Comparison of ENCODE assay signal across 18 cellular contexts in the genomic region with DNA sequence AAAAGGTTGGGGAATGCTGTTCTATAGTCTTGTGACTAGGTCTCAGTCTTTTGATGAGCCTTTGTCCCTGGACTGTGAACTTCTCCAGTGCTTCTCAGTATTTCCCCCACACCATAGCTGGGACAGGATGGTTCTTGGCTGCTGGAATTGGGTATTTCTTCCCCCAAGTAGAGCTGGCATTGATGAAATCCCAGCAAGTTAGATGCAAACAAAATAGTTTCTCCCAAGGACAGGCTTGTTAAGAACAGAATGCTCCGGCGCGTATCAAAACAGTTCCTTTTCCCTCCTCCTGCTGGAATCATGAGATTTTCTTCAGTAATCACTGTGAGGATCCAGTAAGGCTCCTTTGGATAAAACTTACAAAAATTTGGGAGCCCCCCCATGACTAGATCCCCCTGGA.
A peak's percentile ranks its signal among the peaks of the same experiment; 100 is the strongest.
DNase-seq lines count a peak whose midpoint lies in the region; ATAC-seq, FAIRE-seq and TF ChIP-seq lines count a peak whose summit lies in the region.
"Had no signal": no experiment of that assay in that cellular context is flagged by ENCODE, and none has a peak within 500 bp of the region (broad histone marks: within the 10 kb centered on the region; RNA-seq: fewer than 3 reads in every experiment).

No MANE protein-coding gene starts in this region.

- H3K36me3 ChIP-seq in GM23338 (ENCODE audit: insufficient read depth) = no peaks in the 10 kb centered on the region
- peaks cover 0 to 3% of the 10 kb centered on the region in 2 donors for H3K36me3 ChIP-seq in esophagus (ENCODE audit: control insufficient read depth in 2 of 2, insufficient read depth in 2 of 2, low read length in 1 of 2)
- no peaks in the 10 kb centered on the region for H3K36me3 ChIP-seq in muscle layer of colon (ENCODE audit: insufficient read depth, low read length)
- peaks cover 0 to 2% of the 10 kb centered on the region in 2 donors for H3K36me3 ChIP-seq in small intestine (ENCODE audit: control insufficient read depth in 2 of 2, insufficient read depth in 2 of 2, low read length in 2 of 2)
- H3K36me3 ChIP-seq: HAP-1 had no signal

- no peak for TF ChIP-seq CTCF in GM23338 (conservative IDR thresholded peaks at IDR 0.05; ENCODE audit: low read depth in 2 of 2)
- no peak for TF ChIP-seq CTCF in omental fat pad (IDR thresholded peaks at IDR 0.05)

- H4K20me1 ChIP-seq in GM23338 (replicated peaks; ENCODE audit: insufficient read depth) = no peaks in the 10 kb centered on the region; the same call in 1 of the 2 replicates

- no peak overlapping the region for H3K27ac Mint-ChIP-seq in GM23338
- H3K27ac Mint-ChIP-seq: B cell had no signal

- H3K4me3 Mint-ChIP-seq in GM23338 = no peak overlapping the region
- H3K4me3 Mint-ChIP-seq: B cell had no signal

- no peak overlapping the region for H2AFZ ChIP-seq in GM23338

- WGBS in esophagus, 2 donors = 80 to 89% methylated on average over 3 of the region's 3 CpGs
- 83 to 96% (median 86%) methylated on average over 3 of the region's 3 CpGs for WGBS in small intestine, 3 donors

- intact Hi-C loops in left cardiac atrium (cut with DNase I) = no loop called here

- ATAC-seq in GM23338 = no peak
- no peak for ATAC-seq in omental fat pad (ENCODE audit: low FRiP score)
- ATAC-seq in GM19324 (IDR thresholded peaks at IDR 0.05; ENCODE audit: low FRiP score, unreplicated experiment) = no peak
- no peak for ATAC-seq in left cardiac atrium
- ATAC-seq: PC-3 had no signal

- H3K4me3 ChIP-seq in GM23338 (no peak overlapping the region), esophagus (ENCODE audit: low read depth in 1 of 2, low read length in 2 of 2) (no peak overlapping the region), muscle layer of colon (ENCODE audit: low read depth in 1 of 2, low read length in 2 of 2) (no peak overlapping the region), small intestine (ENCODE audit: low read depth in 1 of 2, low read length in 2 of 2) (no peak overlapping the region)
- H3K4me3 ChIP-seq: HAP-1 had no signal

- H3K9me3 ChIP-seq in esophagus (ENCODE audit: control insufficient read depth in 2 of 2, insufficient read depth in 1 of 2, low read depth in 1 of 2, low read length in 1 of 2) (peaks cover 0 to 2% of the 10 kb centered on the region in 2 donors), muscle layer of colon (ENCODE audit: low read length) (no peaks in the 10 kb centered on the region), small intestine (ENCODE audit: control insufficient read depth, low read depth) (no peaks in the 10 kb centered on the region)
- H3K9me3 ChIP-seq: HAP-1 had no signal

- H3K27me3 ChIP-seq in GM23338 (ENCODE audit: insufficient read depth) = no peaks in the 10 kb centered on the region
- no peaks in the 10 kb centered on the region for H3K27me3 ChIP-seq in esophagus (ENCODE audit: control insufficient read depth in 1 of 2, insufficient read depth in 2 of 2, low read length in 2 of 2)
- no peaks in the 10 kb centered on the region for H3K27me3 ChIP-seq in muscle layer of colon (ENCODE audit: control insufficient read depth in 1 of 2, insufficient read depth in 2 of 2, low read length in 2 of 2)
- H3K27me3 ChIP-seq in small intestine (ENCODE audit: control insufficient read depth in 2 of 2, insufficient read depth in 2 of 2, low read length in 2 of 2) = no peaks in the 10 kb centered on the region

- peaks cover 6% of the 10 kb centered on the region; the same call in 2 of the 3 replicates for H3K4me1 Mint-ChIP-seq in GM23338
- H3K4me1 Mint-ChIP-seq: B cell had no signal

- 0 out of 2 replicates have a peak, but pooled peaks cover 30% of the 10 kb centered on the region for H3K79me2 ChIP-seq in GM23338 (replicated peaks; ENCODE audit: insufficient read depth)

- no peak for DNase-seq in GM23338 (ENCODE audit: low spot score)
- peak; percentile 37 for DNase-seq in small intestine
- no peak for DNase-seq in omental fat pad (ENCODE audit: low spot score)
- DNase-seq in effector CD8-positive, alpha-beta T cell (lab: John Stamatoyannopoulos, UW) = no peak
- no peak for DNase-seq in left cardiac atrium
- DNase-seq: 8988T, DMS79 treated with DMSO at 0.1 percent for 48 hours, NCI-H1436, NCI-H2029, NCI-H2171, NCI-H526, PC-3 had no signal

- no peaks in the 10 kb centered on the region; the same call in 1 of the 2 replicates for H3K4me1 ChIP-seq in GM23338 (ENCODE audit: insufficient read depth)
- H3K4me1 ChIP-seq in esophagus (ENCODE audit: control insufficient read depth in 2 of 2, insufficient read depth in 2 of 2, low read length in 1 of 2) = no peaks in the 10 kb centered on the region
- H3K4me1 ChIP-seq in muscle layer of colon (ENCODE audit: insufficient read depth, low read length) = no peaks in the 10 kb centered on the region
- H3K4me1 ChIP-seq in small intestine (ENCODE audit: control insufficient read depth in 2 of 2, insufficient read depth in 1 of 2, low read depth in 1 of 2, low read length in 1 of 2) = peaks cover 4 to 16% of the 10 kb centered on the region in 2 donors
- H3K4me1 ChIP-seq: HAP-1 had no signal

- H3K9me3 Mint-ChIP-seq in GM23338 = 0 out of 3 replicates have a peak, but pooled peaks cover 4% of the 10 kb centered on the region

- H3F3A ChIP-seq in GM23338 (replicated peaks; ENCODE audit: low read depth) = no peaks in the 10 kb centered on the region

- H3K27me3 Mint-ChIP-seq in GM23338 (ENCODE audit: insufficient read depth, low read depth, poor library complexity) = no peaks in the 10 kb centered on the region
- H3K27me3 Mint-ChIP-seq: B cell had no signal

- H3K4me2 ChIP-seq in GM23338 = no peak overlapping the region

- H3K36me3 Mint-ChIP-seq in GM23338 (ENCODE audit: low read depth) = peaks cover 29% of the 10 kb centered on the region

- no peak for FAIRE-seq in small intestine (lab: Jason Lieb, UNC)

- H3K27ac ChIP-seq in GM23338 (ENCODE audit: low read depth) = peak overlapping the region; percentile 45; the same call in 1 of the 2 replicates
- H3K27ac ChIP-seq in esophagus (ENCODE audit: low read depth in 2 of 2, low read length in 1 of 2) = peak overlapping the region; percentile 40 to 70
- H3K27ac ChIP-seq in muscle layer of colon (ENCODE audit: low read depth, low read length) = peak overlapping the region; percentile 42
- H3K27ac ChIP-seq in small intestine (ENCODE audit: low read depth in 1 of 2, low read length in 1 of 2) = peak overlapping the region; percentile 46 to 69
- H3K27ac ChIP-seq: HL-60 had no signal

- no peak overlapping the region for H3K9ac ChIP-seq in muscle layer of colon (ENCODE audit: low read length)

- H3K9me2 ChIP-seq in GM23338 (ENCODE audit: insufficient read depth) = no peaks in the 10 kb centered on the region; the same call in 1 of the 2 replicates

TF ChIP-seq in GM23338, 12 proteins besides CTCF, POLR2A, EP300 and RAD21:
- no peak for TF ChIP-seq JUNB (IDR thresholded peaks at IDR 0.05; ENCODE audit: unreplicated experiment)
- TF ChIP-seq, protein P1, sequence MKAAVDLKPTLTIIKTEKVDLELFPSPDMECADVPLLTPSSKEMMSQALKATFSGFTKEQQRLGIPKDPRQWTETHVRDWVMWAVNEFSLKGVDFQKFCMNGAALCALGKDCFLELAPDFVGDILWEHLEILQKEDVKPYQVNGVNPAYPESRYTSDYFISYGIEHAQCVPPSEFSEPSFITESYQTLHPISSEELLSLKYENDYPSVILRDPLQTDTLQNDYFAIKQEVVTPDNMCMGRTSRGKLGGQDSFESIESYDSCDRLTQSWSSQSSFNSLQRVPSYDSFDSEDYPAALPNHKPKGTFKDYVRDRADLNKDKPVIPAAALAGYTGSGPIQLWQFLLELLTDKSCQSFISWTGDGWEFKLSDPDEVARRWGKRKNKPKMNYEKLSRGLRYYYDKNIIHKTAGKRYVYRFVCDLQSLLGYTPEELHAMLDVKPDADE (IDR thresholded peaks at IDR 0.05) = no peak
- TF ChIP-seq, protein P2, sequence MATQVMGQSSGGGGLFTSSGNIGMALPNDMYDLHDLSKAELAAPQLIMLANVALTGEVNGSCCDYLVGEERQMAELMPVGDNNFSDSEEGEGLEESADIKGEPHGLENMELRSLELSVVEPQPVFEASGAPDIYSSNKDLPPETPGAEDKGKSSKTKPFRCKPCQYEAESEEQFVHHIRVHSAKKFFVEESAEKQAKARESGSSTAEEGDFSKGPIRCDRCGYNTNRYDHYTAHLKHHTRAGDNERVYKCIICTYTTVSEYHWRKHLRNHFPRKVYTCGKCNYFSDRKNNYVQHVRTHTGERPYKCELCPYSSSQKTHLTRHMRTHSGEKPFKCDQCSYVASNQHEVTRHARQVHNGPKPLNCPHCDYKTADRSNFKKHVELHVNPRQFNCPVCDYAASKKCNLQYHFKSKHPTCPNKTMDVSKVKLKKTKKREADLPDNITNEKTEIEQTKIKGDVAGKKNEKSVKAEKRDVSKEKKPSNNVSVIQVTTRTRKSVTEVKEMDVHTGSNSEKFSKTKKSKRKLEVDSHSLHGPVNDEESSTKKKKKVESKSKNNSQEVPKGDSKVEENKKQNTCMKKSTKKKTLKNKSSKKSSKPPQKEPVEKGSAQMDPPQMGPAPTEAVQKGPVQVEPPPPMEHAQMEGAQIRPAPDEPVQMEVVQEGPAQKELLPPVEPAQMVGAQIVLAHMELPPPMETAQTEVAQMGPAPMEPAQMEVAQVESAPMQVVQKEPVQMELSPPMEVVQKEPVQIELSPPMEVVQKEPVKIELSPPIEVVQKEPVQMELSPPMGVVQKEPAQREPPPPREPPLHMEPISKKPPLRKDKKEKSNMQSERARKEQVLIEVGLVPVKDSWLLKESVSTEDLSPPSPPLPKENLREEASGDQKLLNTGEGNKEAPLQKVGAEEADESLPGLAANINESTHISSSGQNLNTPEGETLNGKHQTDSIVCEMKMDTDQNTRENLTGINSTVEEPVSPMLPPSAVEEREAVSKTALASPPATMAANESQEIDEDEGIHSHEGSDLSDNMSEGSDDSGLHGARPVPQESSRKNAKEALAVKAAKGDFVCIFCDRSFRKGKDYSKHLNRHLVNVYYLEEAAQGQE (IDR thresholded peaks at IDR 0.05; ENCODE audit: unreplicated experiment) = no peak
- no peak for TF ChIP-seq NANOG (IDR thresholded peaks at IDR 0.05; ENCODE audit: borderline replicate concordance)
- no peak for TF ChIP-seq EZH2 (IDR thresholded peaks at IDR 0.05; ENCODE audit: low read depth, unreplicated experiment)
- TF ChIP-seq EZH2phosphoT487 (IDR thresholded peaks at IDR 0.05; ENCODE audit: unreplicated experiment) = no peak
